22 cellular contexts compared by ENCODE assay signal in genomic region chr2:123732563-123732962, GRCh38.
DNase-seq lines count a peak whose midpoint lies in the region; ATAC-seq and TF ChIP-seq lines count a peak whose summit lies in the region.
"Had no signal": no experiment of that assay in that cellular context is flagged by ENCODE, and none has a peak within 500 bp of the region (broad histone marks: within the 10 kb centered on the region; RNA-seq: fewer than 3 reads in every experiment).

No MANE protein-coding gene starts in this region.

- no peak overlapping the region for H3K4me2 ChIP-seq in Loucy (ENCODE audit: low read depth, low read length, poor library complexity, severe bottlenecking)
- H3K4me2 ChIP-seq: GM23338 had no signal

- H3K27ac ChIP-seq in RWPE1 (no peak overlapping the region), left lung (no peak overlapping the region), foreskin keratinocyte (no peak overlapping the region)

- H3K4me1 ChIP-seq in Loucy (ENCODE audit: insufficient read depth, low read length, poor library complexity, severe bottlenecking) (no peaks in the 10 kb centered on the region), left lung (no peaks in the 10 kb centered on the region), foreskin keratinocyte (no peaks in the 10 kb centered on the region)
- H3K4me1 ChIP-seq: BE2C had no signal

- H3K4me3 ChIP-seq in Loucy (ENCODE audit: low read length, poor library complexity, severe bottlenecking) (no peak overlapping the region), left lung (no peak overlapping the region)
- H3K4me3 ChIP-seq: GM12878, GM23338 had no signal

- H2AFZ ChIP-seq in Loucy (ENCODE audit: low read length), result 0 out of 2 replicates have a peak overlapping the region, but pooled peaks have one; percentile 34
- H2AFZ ChIP-seq: GM23338 had no signal

- H3K9me3 ChIP-seq in Loucy (ENCODE audit: insufficient read depth, low read depth, low read length), result no peaks in the 10 kb centered on the region; the same call in 1 of the 2 replicates
- H3K9me3 ChIP-seq in left lung, result no peaks in the 10 kb centered on the region
- H3K9me3 ChIP-seq: BE2C had no signal

- no peaks in the 10 kb centered on the region for H3K79me2 ChIP-seq in Loucy (ENCODE audit: insufficient read depth, low read length)

- H3K9me2 ChIP-seq in Loucy (replicated peaks; ENCODE audit: low read depth, low read length), result no peaks in the 10 kb centered on the region

- no peaks in the 10 kb centered on the region for H4K20me1 ChIP-seq in Loucy (ENCODE audit: insufficient read depth, low read length, poor library complexity, severe bottlenecking)

- intact Hi-C loops in left lung (cut with DNase I) (no loop called here), Right ventricle myocardium inferior (cut with DNase I) (no loop called here)

- CTCF ChIA-PET in RWPE1 (lab: Yijun Ruan, JAX), result interaction anchor here (0.8 to 0.9 kb wide), 2 partner anchors 69 to 165 kb away, joined by 3 read pairs; no protein-coding TSS in a partner anchor

- ATAC-seq in left lung, result peak; percentile 52
- ATAC-seq in Right ventricle myocardium inferior, result no peak
- ATAC-seq in foreskin keratinocyte, result no peak
- ATAC-seq: GM12878, GM23338, Panc1 had no signal

- no peak for TF ChIP-seq CTCF in Loucy (conservative IDR thresholded peaks at IDR 0.05; ENCODE audit: low read length)
- TF ChIP-seq CTCF in RWPE1 (conservative IDR thresholded peaks at IDR 0.05; ENCODE audit: low read depth), result no peak
- TF ChIP-seq CTCF in left lung (IDR thresholded peaks at IDR 0.05), result no peak
- TF ChIP-seq CTCF in foreskin keratinocyte (conservative IDR thresholded peaks at IDR 0.05), result no peak

- H3K9ac ChIP-seq in Loucy (ENCODE audit: low read depth, low read length, poor library complexity, severe bottlenecking), result no peak overlapping the region

- H3F3A ChIP-seq in Loucy (ENCODE audit: low read depth), result no peaks in the 10 kb centered on the region

- DNase-seq in DMS53 treated with DMSO at 0.1 percent for 48 hours (lab: John Stamatoyannopoulos, UW; ENCODE audit: unreplicated experiment) (peak; percentile 94), RWPE1 (ENCODE audit: low spot score) (peak; percentile 19), left lung (no peak), Right ventricle myocardium inferior (ENCODE audit: missing footprints) (no peak), foreskin keratinocyte (no peak), NCI-H82 treated with DMSO at 0.1 percent for 48 hours (lab: John Stamatoyannopoulos, UW; ENCODE audit: unreplicated experiment) (no peak)
- no peak for DNase-seq in activated CD8-positive, alpha-beta memory T cell treated with anti-CD3 and anti-CD28 coated beads, Interleukin-2, amount 50 U/mL, for 4 hours
- DNase-seq: BE2C; Calu3; CD4-positive, alpha-beta T cell; DND-41; Karpas-422; MV-4-11; NCI-H1417 treated with DMSO at 0.1 percent for 48 hours; NCI-H1930; NCI-H510A; NCI-H774; SHP77 treated with DMSO at 0.1 percent for 48 hours had no signal

- no peaks in the 10 kb centered on the region for H3K36me3 ChIP-seq in Loucy (ENCODE audit: insufficient read depth, low read length)
- H3K36me3 ChIP-seq in left lung, result no peaks in the 10 kb centered on the region
- H3K36me3 ChIP-seq: BE2C had no signal

- POLR2A ChIA-PET in RWPE1 (lab: Yijun Ruan, JAX; ENCODE audit: low non-redundant PET), result no interaction called here

- no peaks in the 10 kb centered on the region for H3K27me3 ChIP-seq in Loucy (ENCODE audit: insufficient read depth, low read length, poor library complexity, severe bottlenecking)
- no peaks in the 10 kb centered on the region for H3K27me3 ChIP-seq in left lung
- no peaks in the 10 kb centered on the region for H3K27me3 ChIP-seq in foreskin keratinocyte
- H3K27me3 ChIP-seq: BE2C had no signal

Comparison
In these comparisons a context has a peak if more than half of its experiments do, and no peak if none do; other contexts are left out.
1. DNase-seq: peak in DMS53 treated with DMSO at 0.1 percent for 48 hours (single experiment) and RWPE1 (single experiment); none in left lung (0 of 2), activated CD8-positive, alpha-beta memory T cell treated with anti-CD3 and anti-CD28 coated beads, Interleukin-2, amount 50 U/mL, for 4 hours (single experiment), Right ventricle myocardium inferior (single experiment), foreskin keratinocyte (0 of 2) and NCI-H82 treated with DMSO at 0.1 percent for 48 hours (single experiment).